In genomic region chrX:11111947-11112346, GRCh38 we compare ENCODE assay signal across 8 cellular contexts. TPM values are rescaled to one million over a fixed set of nuclear protein-coding genes. Genes with fewer than 3 reads are reported as not detected.
DNase-seq lines count a peak whose midpoint lies in the region; ATAC-seq and TF ChIP-seq lines count a peak whose summit lies in the region.

No MANE protein-coding gene starts in this region.

- TF ChIP-seq EP300 in suprapubic skin (IDR thresholded peaks at IDR 0.05) = no peak

- H3K4me1 ChIP-seq in suprapubic skin = peaks cover 14% of the 10 kb centered on the region

- no peak for TF ChIP-seq POLR2A in suprapubic skin (IDR thresholded peaks at IDR 0.05)

- H3K36me3 ChIP-seq in suprapubic skin = peaks cover 17% of the 10 kb centered on the region

- WGBS in suprapubic skin = 42% methylated on average over 9 of the region's 9 CpGs

- no peaks in the 10 kb centered on the region for H3K9me3 Mint-ChIP-seq in T-helper 1 cell treated with Interleukin-12 subunit alpha and Interleukin-12 subunit beta and Interleukin-4 antibody, amounts not matched to agents 30 μg/mL and 1 μg/mL, for 36 hours
- H3K9me3 Mint-ChIP-seq in activated naive CD8-positive, alpha-beta T cell treated with anti-CD3 and anti-CD28 coated beads, Interleukin-2, amount 50 U/mL, for 24 hours = no peaks in the 10 kb centered on the region

- no peak overlapping the region for H3K4me3 Mint-ChIP-seq in T-helper 1 cell treated with Interleukin-12 subunit alpha and Interleukin-12 subunit beta and Interleukin-4 antibody, amounts not matched to agents 30 μg/mL and 1 μg/mL, for 36 hours
- H3K4me3 Mint-ChIP-seq in activated naive CD8-positive, alpha-beta T cell treated with anti-CD3 and anti-CD28 coated beads, Interleukin-2, amount 50 U/mL, for 24 hours = no peak overlapping the region

- H3K27me3 Mint-ChIP-seq in T-helper 1 cell treated with Interleukin-12 subunit alpha and Interleukin-12 subunit beta and Interleukin-4 antibody, amounts not matched to agents 30 μg/mL and 1 μg/mL, for 36 hours (ENCODE audit: low read depth) = no peaks in the 10 kb centered on the region
- no peaks in the 10 kb centered on the region for H3K27me3 Mint-ChIP-seq in activated naive CD8-positive, alpha-beta T cell treated with anti-CD3 and anti-CD28 coated beads, Interleukin-2, amount 50 U/mL, for 24 hours

- TF ChIP-seq CTCF in suprapubic skin (IDR thresholded peaks at IDR 0.05) = no peak

- peaks cover 7% of the 10 kb centered on the region for H3K36me3 Mint-ChIP-seq in T-helper 1 cell treated with Interleukin-12 subunit alpha and Interleukin-12 subunit beta and Interleukin-4 antibody, amounts not matched to agents 30 μg/mL and 1 μg/mL, for 36 hours (ENCODE audit: low read depth)
- H3K36me3 Mint-ChIP-seq in activated naive CD8-positive, alpha-beta T cell treated with anti-CD3 and anti-CD28 coated beads, Interleukin-2, amount 50 U/mL, for 24 hours (ENCODE audit: low read depth) = peaks cover 24% of the 10 kb centered on the region

- H3K27ac ChIP-seq in suprapubic skin = peak overlapping the region; percentile 90

- peak overlapping the region; percentile 76 for H3K4me3 ChIP-seq in suprapubic skin

- ATAC-seq in activated naive CD8-positive, alpha-beta T cell treated with anti-CD3 and anti-CD28 coated beads, Interleukin-2, amount 50 U/mL, for 24 hours = no peak
- ATAC-seq in left colon (peak; percentile 57), GM19467 (IDR thresholded peaks at IDR 0.05; ENCODE audit: unreplicated experiment) (no peak)

- H3K27me3 ChIP-seq in suprapubic skin = no peaks in the 10 kb centered on the region

- intact Hi-C loops in left colon (cut with DNase I, micrococcal nuclease) = no loop called here

- DNase-seq in T-helper 1 cell = no peak
- no peak for DNase-seq in activated naive CD8-positive, alpha-beta T cell treated with anti-CD3 and anti-CD28 coated beads, Interleukin-2, amount 50 U/mL, for 24 hours
- DNase-seq in left colon = peak in 1 of 2 donors; percentile 23
- DNase-seq in suprapubic skin (ENCODE audit: low spot score in 2 of 2) = no peak
- no peak for DNase-seq in NCI-H187 (lab: John Stamatoyannopoulos, UW)
- no peak for DNase-seq in NCI-H69 (lab: John Stamatoyannopoulos, UW)

- H3K9me3 ChIP-seq in suprapubic skin = no peaks in the 10 kb centered on the region

- peak overlapping the region; percentile 97 for H3K27ac Mint-ChIP-seq in T-helper 1 cell treated with Interleukin-12 subunit alpha and Interleukin-12 subunit beta and Interleukin-4 antibody, amounts not matched to agents 30 μg/mL and 1 μg/mL, for 36 hours
- peak overlapping the region; percentile 96 for H3K27ac Mint-ChIP-seq in activated naive CD8-positive, alpha-beta T cell treated with anti-CD3 and anti-CD28 coated beads, Interleukin-2, amount 50 U/mL, for 24 hours

- H3K4me1 Mint-ChIP-seq in T-helper 1 cell treated with Interleukin-12 subunit alpha and Interleukin-12 subunit beta and Interleukin-4 antibody, amounts not matched to agents 30 μg/mL and 1 μg/mL, for 36 hours (ENCODE audit: low read depth) = peaks cover 13% of the 10 kb centered on the region
- peaks cover 23% of the 10 kb centered on the region for H3K4me1 Mint-ChIP-seq in activated naive CD8-positive, alpha-beta T cell treated with anti-CD3 and anti-CD28 coated beads, Interleukin-2, amount 50 U/mL, for 24 hours

RNA-seq across cellular contexts. Expression of gene HCCS, which starts 0.8 kb away (rescaled TPM):
- total RNA-seq in left colon (10 to 100 TPM; 40.8 to 43.6 TPM), suprapubic skin (10 to 100 TPM in 3 of 4 donors, 1 to 10 TPM in 1; 6.8 to 15.2 (median 11.9) TPM)
